7 cellular contexts compared by ENCODE assay signal in the genomic region with DNA sequence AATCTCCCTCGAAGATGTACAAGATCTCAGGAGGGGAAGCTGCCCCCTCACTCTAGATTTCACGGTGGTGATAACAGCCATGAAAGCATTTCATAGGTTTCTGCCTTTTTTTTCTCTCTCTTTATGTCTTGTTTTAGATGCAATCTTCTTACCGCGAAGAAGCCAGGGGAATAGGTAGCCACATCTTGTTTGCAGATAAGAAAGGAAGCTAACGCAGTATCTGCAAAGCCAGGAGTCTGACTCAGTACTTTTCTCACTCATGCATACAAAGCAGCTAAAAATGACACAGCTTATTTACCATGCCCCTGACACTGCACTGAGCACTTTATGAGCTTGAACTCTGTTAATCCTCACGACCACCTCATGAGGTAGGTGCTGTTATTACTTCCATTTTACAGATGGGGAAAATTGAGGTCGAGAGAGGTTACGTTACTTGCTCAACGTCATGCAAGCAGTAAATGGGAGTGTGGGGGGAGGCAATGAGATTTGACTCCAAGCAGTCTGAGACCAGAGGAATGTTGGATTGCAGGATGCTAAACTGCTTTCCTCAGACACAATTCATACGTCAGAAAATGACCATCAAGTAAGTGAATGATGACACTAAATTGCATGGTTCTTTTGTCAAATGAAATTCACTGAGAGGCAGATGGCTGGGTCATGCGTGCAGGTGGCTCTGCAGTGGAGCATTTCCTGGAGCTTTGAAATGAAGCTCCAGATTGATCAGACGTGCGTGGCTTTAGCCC. TPM values are rescaled to one million over a fixed set of nuclear protein-coding genes. Genes with fewer than 3 reads are reported as not detected.
DNase-seq lines count a peak whose midpoint lies in the region; ATAC-seq, FAIRE-seq and TF ChIP-seq lines count a peak whose summit lies in the region.

No MANE protein-coding gene starts in this region.

- FAIRE-seq in GM12892 (lab: Jason Lieb, UNC) = peak; percentile 78

- TF ChIP-seq CTCF in OCI-LY3 (IDR thresholded peaks at IDR 0.05; ENCODE audit: low read depth, low read length) = no peak
- TF ChIP-seq CTCF in coronary artery (IDR thresholded peaks at IDR 0.05) = no peak
- TF ChIP-seq CTCF in nephron progenitor cell (IDR thresholded peaks at IDR 0.05) = no peak

- peaks cover 3% of the 10 kb centered on the region for H3K27me3 Mint-ChIP-seq in nephron progenitor cell (ENCODE audit: low read depth, poor library complexity)

- peak overlapping the region; percentile 76 for H3K27ac Mint-ChIP-seq in nephron progenitor cell

- peaks cover 32% of the 10 kb centered on the region for H3K4me1 ChIP-seq in OCI-LY3 (ENCODE audit: low read length)

- peaks cover 75% of the 10 kb centered on the region for H4K20me1 ChIP-seq in OCI-LY3 (ENCODE audit: insufficient read depth, low read length)

- H3K9me3 ChIP-seq in OCI-LY3 (ENCODE audit: insufficient read depth, low read length) = no peaks in the 10 kb centered on the region

- no peak overlapping the region for H2AFZ ChIP-seq in OCI-LY3 (ENCODE audit: low read depth, low read length)

- H3K4me1 Mint-ChIP-seq in nephron progenitor cell = peaks cover 57% of the 10 kb centered on the region

- DNase-seq in GM12892 (ENCODE audit: insufficient read length) = no peak
- DNase-seq in coronary artery (ENCODE audit: low spot score) = no peak
- no peak for DNase-seq in nephron progenitor cell
- DNase-seq in NCI-H345 (lab: John Stamatoyannopoulos, UW) = no peak
- no peak for DNase-seq in GM19240 (ENCODE audit: insufficient read length, low spot score)

- ATAC-seq in GM18502 (IDR thresholded peaks at IDR 0.05; ENCODE audit: poor library complexity, unreplicated experiment) = no peak

- no peaks in the 10 kb centered on the region for H3K27me3 ChIP-seq in OCI-LY3 (ENCODE audit: low read depth, low read length)

- peak overlapping the region; percentile 99 for H3K4me3 ChIP-seq in OCI-LY3 (ENCODE audit: low read length)
- H3K4me3 ChIP-seq in coronary artery = peak overlapping the region; percentile 77

- peaks cover 23% of the 10 kb centered on the region for H3K36me3 Mint-ChIP-seq in nephron progenitor cell (ENCODE audit: low read depth)

- peak overlapping the region; percentile 96 for H3K4me2 ChIP-seq in OCI-LY3 (ENCODE audit: low read length)

- H3K36me3 ChIP-seq in OCI-LY3 (replicated peaks; ENCODE audit: low read depth, low read length) = peaks cover 62% of the 10 kb centered on the region

- H3K79me2 ChIP-seq in OCI-LY3 (ENCODE audit: low read length) = peaks cover 93% of the 10 kb centered on the region

- peak overlapping the region; percentile 92 for H3K4me3 Mint-ChIP-seq in nephron progenitor cell

- TF ChIP-seq POLR2A in GM12892 (IDR thresholded peaks at IDR 0.05; ENCODE audit: low read depth, low read length) = no peak

- H3K9ac ChIP-seq in OCI-LY3 (ENCODE audit: low read length) = peak overlapping the region; percentile 99

- H3K9me3 Mint-ChIP-seq in nephron progenitor cell = no peaks in the 10 kb centered on the region

- H3K27ac ChIP-seq in OCI-LY3 (ENCODE audit: low read length) (peak overlapping the region; percentile 93), coronary artery (peak overlapping the region; percentile 69 to 99)

RNA-seq across cellular contexts. Expression of a gene that starts 3.2 kb away (rescaled TPM):
- polyA plus RNA-seq in GM12892 (2012; ENCODE audit: missing spikeins) = 62.9 TPM
